ENCODE assay signal across 8 cellular contexts in genomic region chr14:34982421-34983147, GRCh38. TPM values are rescaled to one million over a fixed set of nuclear protein-coding genes. Genes with fewer than 3 reads are reported as not detected.
A peak's percentile ranks its signal among the peaks of the same experiment; 100 is the strongest.
DNase-seq lines count a peak whose midpoint lies in the region; ATAC-seq and TF ChIP-seq lines count a peak whose summit lies in the region.

TSS of gene SRP54 (plus strand) at chr14:34982992. CDS start at chr14:34996710, 13,718 bp downstream.

- H4K20me1 ChIP-seq in DND-41 (ENCODE audit: insufficient read depth, low read length), result peaks cover 4% of the 10 kb centered on the region; the same call in 1 of the 2 replicates

- DNase-seq in DND-41, result peak; percentile 99
- DNase-seq in KG1 (lab: John Stamatoyannopoulos, UW), result peak; percentile 97
- DNase-seq in activated T-cell treated with anti-CD3 and anti-CD28 coated beads, Interleukin-2, amount 50 U/mL, for 24 hours, result peak; percentile 99
- DNase-seq in stimulated activated CD8-positive, alpha-beta memory T cell treated with anti-CD3 and anti-CD28 coated beads, Interleukin-7, amount 100 ng/mL, for 1 hour (ENCODE audit: low read depth in 2 of 2), result peak; percentile 99

- H3K36me3 ChIP-seq in DND-41 (ENCODE audit: insufficient read depth, low read length) (peaks cover 5% of the 10 kb centered on the region; the same call in 1 of the 2 replicates), mucosa of stomach (ENCODE audit: control insufficient read depth, insufficient read depth, low read length) (no peaks in the 10 kb centered on the region)

- H3K9me3 ChIP-seq in DND-41 (ENCODE audit: insufficient read depth, low read length, severe bottlenecking) (no peaks in the 10 kb centered on the region), mucosa of stomach (ENCODE audit: control insufficient read depth, low read length) (no peaks in the 10 kb centered on the region)

- H3K9me3 Mint-ChIP-seq in activated T-cell treated with anti-CD3 and anti-CD28 coated beads, Interleukin-2, amount 50 U/mL, for 24 hours, result no peaks in the 10 kb centered on the region

- peak within 1 kb of the TSS; percentile 81 for H3K4me3 ChIP-seq in DND-41 (ENCODE audit: low read depth in 1 of 2, low read length in 2 of 2)
- H3K4me3 ChIP-seq in mucosa of stomach (ENCODE audit: low read length), result peak within 1 kb of the TSS; percentile 89

- peak within 1 kb of the TSS; percentile 94 for H2AFZ ChIP-seq in DND-41 (ENCODE audit: low read depth, low read length)

- H3K27ac Mint-ChIP-seq in activated T-cell treated with anti-CD3 and anti-CD28 coated beads, Interleukin-2, amount 50 U/mL, for 24 hours, result no peak within 1 kb of the TSS

- peak within 1 kb of the TSS; percentile 83 for H3K4me2 ChIP-seq in DND-41 (ENCODE audit: insufficient read depth, low read length)

- peaks cover 23% of the 10 kb centered on the region for H3K4me1 Mint-ChIP-seq in activated T-cell treated with anti-CD3 and anti-CD28 coated beads, Interleukin-2, amount 50 U/mL, for 24 hours (ENCODE audit: low read depth)

- peaks cover 7% of the 10 kb centered on the region for H3K36me3 Mint-ChIP-seq in activated T-cell treated with anti-CD3 and anti-CD28 coated beads, Interleukin-2, amount 50 U/mL, for 24 hours (ENCODE audit: low read depth)

- H3K27ac ChIP-seq in DND-41 (ENCODE audit: low read length), result peak within 1 kb of the TSS; percentile 97

- H3K9ac ChIP-seq in DND-41 (ENCODE audit: low read depth, low read length) (peak within 1 kb of the TSS; percentile 64), mucosa of stomach (ENCODE audit: low read length) (peak within 1 kb of the TSS; percentile 94)

- ATAC-seq in DND-41 (ENCODE audit: insufficient read depth, low read depth), result peak; percentile 86
- ATAC-seq in GM21737 (IDR thresholded peaks at IDR 0.05; ENCODE audit: unreplicated experiment), result peak; percentile 81
- ATAC-seq in esophagus mucosa, result peak; percentile 99

- no peaks in the 10 kb centered on the region for H3K27me3 ChIP-seq in DND-41 (ENCODE audit: insufficient read depth, low read length, poor library complexity)
- no peaks in the 10 kb centered on the region for H3K27me3 ChIP-seq in mucosa of stomach (ENCODE audit: control insufficient read depth, insufficient read depth, low read length)

- peaks cover 77% of the 10 kb centered on the region for H3K79me2 ChIP-seq in DND-41 (ENCODE audit: insufficient read depth, low read length)

- no peaks in the 10 kb centered on the region for H3K27me3 Mint-ChIP-seq in activated T-cell treated with anti-CD3 and anti-CD28 coated beads, Interleukin-2, amount 50 U/mL, for 24 hours

- no peak within 1 kb of the TSS for H3K4me3 Mint-ChIP-seq in activated T-cell treated with anti-CD3 and anti-CD28 coated beads, Interleukin-2, amount 50 U/mL, for 24 hours

- H3K4me1 ChIP-seq in DND-41 (ENCODE audit: insufficient read depth, low read length) (peaks cover 43% of the 10 kb centered on the region), mucosa of stomach (ENCODE audit: control insufficient read depth, insufficient read depth, low read length) (peaks cover 4% of the 10 kb centered on the region)

- peak; percentile 28 for TF ChIP-seq CTCF in DND-41 (IDR thresholded peaks at IDR 0.05; ENCODE audit: borderline replicate concordance, extremely low read depth, low read length, poor library complexity, severe bottlenecking)

TF ChIP-seq in PFSK-1, 5 proteins besides CTCF, POLR2A, EP300 and RAD21:
- TF ChIP-seq TAF1 (IDR thresholded peaks at IDR 0.05; ENCODE audit: borderline replicate concordance, insufficient read depth, low read length), result 0 out of 2 replicates have a peak, but pooled peaks have one; percentile 38
- TF ChIP-seq REST (IDR thresholded peaks at IDR 0.05; ENCODE audit: insufficient read depth in 1 of 2, low read depth in 2 of 2, low read length in 2 of 2), result no peak
- peak; percentile 81 for TF ChIP-seq POLR2AphosphoS5 (IDR thresholded peaks at IDR 0.05; ENCODE audit: low read depth, low read length)

RNA-seq across cellular contexts. Expression of gene SRP54, which starts in this region (rescaled TPM):
- polyA plus RNA-seq in PFSK-1 (2012; ENCODE audit: insufficient read length, low read depth), result 17.2 TPM
- 26.6 TPM for total RNA-seq in esophagus mucosa

Comparison
In these comparisons a context has a peak if more than half of its experiments do, and no peak if none do; other contexts are left out.
1. Peak in every context shown above with its lines: DNase-seq, ATAC-seq, H3K4me3 ChIP-seq and H3K27ac ChIP-seq.